1 cellular context compared by ENCODE assay signal in genomic region chr11:47186076-47186936, GRCh38.
TF ChIP-seq lines count a peak whose summit lies in the region.

Gene PACSIN3 (minus strand): TSS chr11:47186434. CDS start chr11:47182727, 3,707 bp downstream.

TF ChIP-seq in HepG2, 621 proteins besides CTCF, POLR2A, EP300 and RAD21 (continued from another document and continues in another):
- peak; percentile 86 for TF ChIP-seq ZFP90 (CRISPR knock-in tag; IDR thresholded peaks at IDR 0.05; ENCODE audit: borderline replicate concordance)
- TF ChIP-seq NFKB2 (CRISPR knock-in tag; IDR thresholded peaks at IDR 0.05; ENCODE audit: borderline replicate concordance), result 0 out of 2 replicates have a peak, but pooled peaks have one; percentile 34
- no peak for TF ChIP-seq BATF2 (CRISPR knock-in tag; IDR thresholded peaks at IDR 0.05)
- TF ChIP-seq ZNF234 (CRISPR knock-in tag; conservative IDR thresholded peaks at IDR 0.05), result peak; percentile 87; the same call in 1 of the 2 replicates
- peak; percentile 76; the same call in 1 of the 2 replicates for TF ChIP-seq ZNF766 (CRISPR knock-in tag; IDR thresholded peaks at IDR 0.05; ENCODE audit: borderline replicate concordance)
- 0 out of 2 replicates have a peak, but pooled peaks have one; percentile 37 for TF ChIP-seq TMF1 (CRISPR knock-in tag; IDR thresholded peaks at IDR 0.05; ENCODE audit: low read depth)
- TF ChIP-seq ERF (CRISPR knock-in tag; IDR thresholded peaks at IDR 0.05), result 0 out of 2 replicates have a peak, but pooled peaks have one; percentile 12
- TF ChIP-seq ZNF335 (CRISPR knock-in tag; IDR thresholded peaks at IDR 0.05), result peak; percentile 31; the same call in 1 of the 2 replicates
- TF ChIP-seq ZNF772 (CRISPR knock-in tag; IDR thresholded peaks at IDR 0.05), result peak; percentile 71
- 0 out of 2 replicates have a peak, but pooled peaks have one; percentile 33 for TF ChIP-seq HOXA5 (CRISPR knock-in tag; IDR thresholded peaks at IDR 0.05)
- TF ChIP-seq ZBTB14 (CRISPR knock-in tag; IDR thresholded peaks at IDR 0.05), result no peak
- TF ChIP-seq NCOA5 (CRISPR knock-in tag; IDR thresholded peaks at IDR 0.05), result no peak
- 0 out of 2 replicates have a peak, but pooled peaks have one; percentile 23 for TF ChIP-seq POGK (CRISPR knock-in tag; conservative IDR thresholded peaks at IDR 0.05)
- TF ChIP-seq ZBED4 (CRISPR knock-in tag; IDR thresholded peaks at IDR 0.05; ENCODE audit: borderline replicate concordance), result peak; percentile 34; the same call in 1 of the 2 replicates
- TF ChIP-seq ZNF138 (CRISPR knock-in tag; IDR thresholded peaks at IDR 0.05; ENCODE audit: low read depth), result 0 out of 2 replicates have a peak, but pooled peaks have one; percentile 28
- TF ChIP-seq MTF1 (CRISPR knock-in tag; IDR thresholded peaks at IDR 0.05), result 0 out of 2 replicates have a peak, but pooled peaks have one; percentile 5
- TF ChIP-seq ZFP82 (CRISPR knock-in tag; IDR thresholded peaks at IDR 0.05; ENCODE audit: borderline replicate concordance), result peak; percentile 14; the same call in 1 of the 2 replicates
- TF ChIP-seq ZNF777 (CRISPR knock-in tag; IDR thresholded peaks at IDR 0.05), result peak; percentile 85
- 0 out of 2 replicates have a peak, but pooled peaks have one; percentile 3 for TF ChIP-seq ZNF770 (CRISPR knock-in tag; IDR thresholded peaks at IDR 0.05)
- TF ChIP-seq ATF2 (CRISPR knock-in tag; IDR thresholded peaks at IDR 0.05), result 0 out of 2 replicates have a peak, but pooled peaks have one; percentile 17
- peak; percentile 3; the same call in 1 of the 2 replicates for TF ChIP-seq TFDP2 (CRISPR knock-in tag; IDR thresholded peaks at IDR 0.05)
- TF ChIP-seq MTF2 (CRISPR knock-in tag; IDR thresholded peaks at IDR 0.05; ENCODE audit: borderline replicate concordance), result 0 out of 2 replicates have a peak, but pooled peaks have one; percentile 46
- peak; percentile 40 for TF ChIP-seq PHF21A (CRISPR knock-in tag; IDR thresholded peaks at IDR 0.05)
- TF ChIP-seq ZNF354B (CRISPR knock-in tag; IDR thresholded peaks at IDR 0.05), result 0 out of 2 replicates have a peak, but pooled peaks have one; percentile 56
- 0 out of 2 replicates have a peak, but pooled peaks have one; percentile 24 for TF ChIP-seq THAP11 (CRISPR knock-in tag; IDR thresholded peaks at IDR 0.05)
- TF ChIP-seq MEIS2 (CRISPR knock-in tag; IDR thresholded peaks at IDR 0.05), result 0 out of 2 replicates have a peak, but pooled peaks have one; percentile 14
- peak; percentile 31 for TF ChIP-seq HDAC1 (CRISPR knock-in tag; IDR thresholded peaks at IDR 0.05)
- TF ChIP-seq ZNF790 (CRISPR knock-in tag; IDR thresholded peaks at IDR 0.05; ENCODE audit: borderline replicate concordance), result 0 out of 2 replicates have a peak, but pooled peaks have one; percentile 28
- peak; percentile 8; the same call in 1 of the 2 replicates for TF ChIP-seq ZNF574 (CRISPR knock-in tag; IDR thresholded peaks at IDR 0.05)
- 0 out of 2 replicates have a peak, but pooled peaks have one; percentile 23 for TF ChIP-seq ZBTB7A (CRISPR knock-in tag; IDR thresholded peaks at IDR 0.05)
- TF ChIP-seq FOXJ3 (CRISPR knock-in tag; IDR thresholded peaks at IDR 0.05; ENCODE audit: borderline replicate concordance), result 0 out of 2 replicates have a peak, but pooled peaks have one; percentile 22
- TF ChIP-seq MTA1 (CRISPR knock-in tag; IDR thresholded peaks at IDR 0.05; ENCODE audit: borderline replicate concordance), result 0 out of 2 replicates have a peak, but pooled peaks have one; percentile 1
- TF ChIP-seq PRDM10 (CRISPR knock-in tag; IDR thresholded peaks at IDR 0.05; ENCODE audit: low read depth), result 0 out of 2 replicates have a peak, but pooled peaks have one; percentile 31
- peak; percentile 35; the same call in 1 of the 2 replicates for TF ChIP-seq ZNF160 (CRISPR knock-in tag; IDR thresholded peaks at IDR 0.05)
- TF ChIP-seq ZNF577 (CRISPR knock-in tag; IDR thresholded peaks at IDR 0.05; ENCODE audit: borderline replicate concordance, low read depth), result no peak
- TF ChIP-seq ZNF44 (CRISPR knock-in tag; IDR thresholded peaks at IDR 0.05), result no peak
- TF ChIP-seq MAZ (IDR thresholded peaks at IDR 0.05; ENCODE audit: borderline replicate concordance, low read depth, low read length), result no peak; the same call in 1 of the 2 replicates
- peak; percentile 26; the same call in 1 of the 2 replicates for TF ChIP-seq MAZ (CRISPR knock-in tag; IDR thresholded peaks at IDR 0.05; ENCODE audit: low read depth)
- peak; percentile 94 for TF ChIP-seq ZNF329 (CRISPR knock-in tag; IDR thresholded peaks at IDR 0.05; ENCODE audit: low read depth)
- TF ChIP-seq ZNF232 (CRISPR knock-in tag; IDR thresholded peaks at IDR 0.05; ENCODE audit: borderline replicate concordance), result 0 out of 2 replicates have a peak, but pooled peaks have one; percentile 64
